Comparison of ENCODE assay signal across 14 cellular contexts in the genomic region with DNA sequence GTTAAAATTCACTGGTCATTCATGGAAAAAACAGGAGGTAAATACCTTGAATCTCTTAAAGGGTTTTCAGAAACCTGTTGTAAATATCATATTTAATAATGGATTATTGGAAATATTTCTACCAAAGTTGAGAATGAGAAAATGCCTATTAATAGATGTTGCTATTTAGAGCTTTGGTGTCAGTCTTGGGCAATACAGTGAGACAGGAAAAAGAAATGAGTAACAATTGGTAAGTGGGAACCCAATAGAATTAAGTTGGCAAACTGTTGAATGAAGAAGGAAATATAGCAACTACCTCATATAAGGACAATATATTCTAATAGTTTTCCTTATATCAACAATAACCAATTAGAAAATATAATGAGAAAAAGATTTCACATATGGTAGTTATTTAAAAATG.
DNase-seq lines count a peak whose midpoint lies in the region; ATAC-seq and TF ChIP-seq lines count a peak whose summit lies in the region.
"Had no signal": no experiment of that assay in that cellular context is flagged by ENCODE, and none has a peak within 500 bp of the region (broad histone marks: within the 10 kb centered on the region; RNA-seq: fewer than 3 reads in every experiment).

No MANE protein-coding gene starts in this region.

- H3K27ac Mint-ChIP-seq in central memory CD8-positive, alpha-beta T cell (ENCODE audit: low read depth), result peak overlapping the region; percentile 8
- H3K27ac Mint-ChIP-seq in immature natural killer cell, result peak overlapping the region in 5 of 6 donors; percentile 12 to 61 (median 46)

- DNase-seq in SIG-M5 treated with dmso at 0.1 percent for 504 hours (lab: John Stamatoyannopoulos, UW; ENCODE audit: unreplicated experiment) (peak; percentile 22), SIG-M5 (lab: John Stamatoyannopoulos, UW) (no peak), immature natural killer cell (no peak), testis (no peak), NCI-H128 (lab: John Stamatoyannopoulos, UW; ENCODE audit: unreplicated experiment) (no peak), cerebellum (ENCODE audit: low spot score) (no peak)
- DNase-seq in central memory CD8-positive, alpha-beta T cell (ENCODE audit: low spot score in 2 of 2), result no peak
- DNase-seq: 8988T; activated CD4-positive, CD25-positive, alpha-beta regulatory T cell treated with anti-CD3 and anti-CD28 coated beads, Interleukin-2, amount 50 U/mL, for 72 hours; DMS79; naive B cell; NCI-H524 treated with DMSO at 0.1 percent for 48 hours had no signal

- H3K27ac ChIP-seq in testis, result peak overlapping the region; percentile 57 to 78
- H3K27ac ChIP-seq: SJSA1 had no signal

- H3K4me3 Mint-ChIP-seq in central memory CD8-positive, alpha-beta T cell, result no peak overlapping the region
- H3K4me3 Mint-ChIP-seq in immature natural killer cell, result no peak overlapping the region
- H3K4me3 Mint-ChIP-seq: naive B cell had no signal

- intact Hi-C loops in testis (cut with DNase I; ENCODE audit: low total_unique reads), result no loop called here

- ATAC-seq in central memory CD8-positive, alpha-beta T cell (replicated peaks; ENCODE audit: extremely low read depth, poor library complexity, severe bottlenecking), result no peak
- ATAC-seq in GM19452 (IDR thresholded peaks at IDR 0.05; ENCODE audit: unreplicated experiment), result no peak

- H3K9me3 Mint-ChIP-seq in central memory CD8-positive, alpha-beta T cell, result no peaks in the 10 kb centered on the region
- no peaks in the 10 kb centered on the region for H3K9me3 Mint-ChIP-seq in immature natural killer cell

- H3K27me3 Mint-ChIP-seq in central memory CD8-positive, alpha-beta T cell, result no peaks in the 10 kb centered on the region
- H3K27me3 Mint-ChIP-seq in immature natural killer cell (ENCODE audit: low read depth in 3 of 3), result no peaks in the 10 kb centered on the region
- H3K27me3 Mint-ChIP-seq: naive B cell had no signal

- no peak for TF ChIP-seq POLR2A in testis (IDR thresholded peaks at IDR 0.05)

- H3K36me3 Mint-ChIP-seq in central memory CD8-positive, alpha-beta T cell (ENCODE audit: insufficient read depth), result peaks cover 78% of the 10 kb centered on the region
- peaks cover 27 to 41% (median 32%) of the 10 kb centered on the region in 3 donors for H3K36me3 Mint-ChIP-seq in immature natural killer cell

- no peaks in the 10 kb centered on the region for H3K9me3 ChIP-seq in testis
- H3K9me3 ChIP-seq: SJSA1 had no signal

- peaks cover 51% of the 10 kb centered on the region for H3K4me1 Mint-ChIP-seq in central memory CD8-positive, alpha-beta T cell
- H3K4me1 Mint-ChIP-seq in immature natural killer cell, result peaks cover 15 to 48% of the 10 kb centered on the region in 2 donors

- peaks cover 11% of the 10 kb centered on the region for H3K4me1 ChIP-seq in testis
- H3K4me1 ChIP-seq: SJSA1 had no signal

- no peaks in the 10 kb centered on the region for H3K27me3 ChIP-seq in testis
- H3K27me3 ChIP-seq: SJSA1 had no signal

- no peak for TF ChIP-seq CTCF in testis (IDR thresholded peaks at IDR 0.05)

- H3K4me3 ChIP-seq in testis, result no peak overlapping the region
- H3K4me3 ChIP-seq: SJSA1 had no signal

- H3K36me3 ChIP-seq in testis (ENCODE audit: low read depth, missing control alignments), result no peaks in the 10 kb centered on the region
